10 cellular contexts compared by ENCODE assay signal in genomic region chr9:1231998-1232919, GRCh38.
DNase-seq lines count a peak whose midpoint lies in the region; ATAC-seq and TF ChIP-seq lines count a peak whose summit lies in the region.
"Had no signal": no experiment of that assay in that cellular context is flagged by ENCODE, and none has a peak within 500 bp of the region (broad histone marks: within the 10 kb centered on the region; RNA-seq: fewer than 3 reads in every experiment).

No MANE protein-coding gene starts in this region.

- H3K4me1 ChIP-seq in lung (ENCODE audit: control insufficient read depth in 2 of 2, insufficient read depth in 2 of 2, low read length in 2 of 2) (peaks cover 0 to 3% of the 10 kb centered on the region in 2 donors), neural progenitor cell (no peaks in the 10 kb centered on the region)

- H3K4me3 Mint-ChIP-seq in MCF 10A (ENCODE audit: unreplicated experiment) (peak overlapping the region; percentile 51), neural progenitor cell (no peak overlapping the region)
- H3K4me3 Mint-ChIP-seq: dendritic cell treated with granulocyte-macrophage colony-stimulating factor and Interleukin-4, amounts not matched to agents 40 ng/mL and 50 ng/mL, for 4 days had no signal

- TF ChIP-seq CTCF in MCF 10A (IDR thresholded peaks at IDR 0.05; ENCODE audit: unreplicated experiment): no peak
- no peak for TF ChIP-seq CTCF in lung (IDR thresholded peaks at IDR 0.05; ENCODE audit: control extremely low read depth, extremely low read depth)
- TF ChIP-seq CTCF in neural progenitor cell (IDR thresholded peaks at IDR 0.05): no peak

- H3K27ac Mint-ChIP-seq in MCF 10A (ENCODE audit: low read depth, unreplicated experiment): peak overlapping the region; percentile 6
- H3K27ac Mint-ChIP-seq in neural progenitor cell: no peak overlapping the region
- H3K27ac Mint-ChIP-seq: dendritic cell treated with granulocyte-macrophage colony-stimulating factor and Interleukin-4, amounts not matched to agents 40 ng/mL and 50 ng/mL, for 4 days had no signal

- H3K9ac ChIP-seq in neural progenitor cell: no peak overlapping the region

- no peak overlapping the region for H3K4me3 ChIP-seq in lung
- no peak overlapping the region for H3K4me3 ChIP-seq in neural progenitor cell

- BruUV-seq in MCF 10A (replicated peaks; lab: Mats Ljungman, UMichigan): no TSS peak

- H2AFZ ChIP-seq in neural progenitor cell (replicated peaks): no peak overlapping the region

- H3K27ac ChIP-seq in lung (ENCODE audit: low read depth in 1 of 2, low read length in 1 of 2): peak overlapping the region in 1 of 2 donors; percentile 76
- H3K27ac ChIP-seq in neural progenitor cell: no peak overlapping the region

- H3K27me3 Mint-ChIP-seq in MCF 10A (ENCODE audit: insufficient read depth, unreplicated experiment): no peaks in the 10 kb centered on the region
- H3K27me3 Mint-ChIP-seq in neural progenitor cell (ENCODE audit: insufficient read depth, low read depth): no peaks in the 10 kb centered on the region
- H3K27me3 Mint-ChIP-seq: dendritic cell treated with granulocyte-macrophage colony-stimulating factor and Interleukin-4, amounts not matched to agents 40 ng/mL and 50 ng/mL, for 4 days had no signal

- peaks cover 7% of the 10 kb centered on the region for H3K4me1 Mint-ChIP-seq in MCF 10A (ENCODE audit: insufficient read depth, unreplicated experiment)
- H3K4me1 Mint-ChIP-seq in neural progenitor cell: no peaks in the 10 kb centered on the region

- H3K27me3 ChIP-seq in lung (ENCODE audit: control insufficient read depth, insufficient read depth): no peaks in the 10 kb centered on the region
- no peaks in the 10 kb centered on the region for H3K27me3 ChIP-seq in neural progenitor cell

- POLR2A ChIA-PET in MCF 10A (lab: Yijun Ruan, JAX): interaction anchor here (0.8 to 1.0 kb wide), 2 partner anchors 12 to 43 kb away, joined by 3 read pairs; no protein-coding TSS in a partner anchor

- H3K36me3 Mint-ChIP-seq in MCF 10A (ENCODE audit: insufficient read depth, unreplicated experiment) (no peaks in the 10 kb centered on the region), neural progenitor cell (no peaks in the 10 kb centered on the region)

- no peaks in the 10 kb centered on the region for H3K36me3 ChIP-seq in lung (ENCODE audit: control insufficient read depth in 2 of 2, insufficient read depth in 2 of 2, low read length in 2 of 2)
- H3K36me3 ChIP-seq in neural progenitor cell: no peaks in the 10 kb centered on the region

- ATAC-seq in HG03097 (IDR thresholded peaks at IDR 0.05; ENCODE audit: low FRiP score, unreplicated experiment) (peak; percentile 90), lung (ENCODE audit: insufficient read depth, low FRiP score) (peak; percentile 80)

- H3F3A ChIP-seq in neural progenitor cell (ENCODE audit: low read depth): no peaks in the 10 kb centered on the region

- CTCF ChIA-PET in MCF 10A (lab: Yijun Ruan, JAX): interaction anchor here (0.6 to 0.7 kb wide), 3 partner anchors 25 to 230 kb away, joined by 3 read pairs; no protein-coding TSS in a partner anchor

- no peaks in the 10 kb centered on the region for H4K20me1 ChIP-seq in neural progenitor cell (ENCODE audit: low read depth)

- no peaks in the 10 kb centered on the region for H3K79me2 ChIP-seq in neural progenitor cell (ENCODE audit: low read depth)

- intact Hi-C loops in MCF 10A (cut with micrococcal nuclease): no loop called here

- no peak overlapping the region for H3K4me2 ChIP-seq in neural progenitor cell

- 29 to 41% methylated on average over 11 of the region's 11 CpGs for WGBS in lung, 2 donors

- H3K9me3 ChIP-seq in lung (ENCODE audit: control insufficient read depth in 2 of 2, insufficient read depth in 1 of 2, low read length in 1 of 2): peaks cover 0 to 6% of the 10 kb centered on the region in 2 donors
- peaks cover 13% of the 10 kb centered on the region for H3K9me3 ChIP-seq in neural progenitor cell (ENCODE audit: low read depth)

- DNase-seq in AG08395 (ENCODE audit: low spot score) (peak; percentile 74), MCF 10A (ENCODE audit: unreplicated experiment) (peak; percentile 88), lung (ENCODE audit: low spot score) (peak; percentile 75), NCI-H2227 treated with DMSO at 0.1 percent for 48 hours (lab: John Stamatoyannopoulos, UW) (no peak), DMS 273 treated with DMSO at 0.1 percent for 48 hours (lab: John Stamatoyannopoulos, UW) (no peak), neural progenitor cell (ENCODE audit: low spot score) (no peak)
- no peak for DNase-seq in activated CD4-positive, CD25-positive, alpha-beta regulatory T cell treated with anti-CD3 and anti-CD28 coated beads, Interleukin-2, amount 50 U/mL, for 72 hours
- DNase-seq: stimulated activated CD4-positive, alpha-beta T cell treated with anti-CD3 and anti-CD28 coated beads, Interleukin-15, amount 100 ng/mL, for 24 hours had no signal

- H3K9me3 Mint-ChIP-seq in MCF 10A (ENCODE audit: unreplicated experiment): no peaks in the 10 kb centered on the region
- no peaks in the 10 kb centered on the region for H3K9me3 Mint-ChIP-seq in neural progenitor cell
- H3K9me3 Mint-ChIP-seq: dendritic cell treated with granulocyte-macrophage colony-stimulating factor and Interleukin-4, amounts not matched to agents 40 ng/mL and 50 ng/mL, for 4 days had no signal

Comparison
In these comparisons a context has a peak if more than half of its experiments do, and no peak if none do; other contexts are left out.
1. DNase-seq: peak in AG08395 (single experiment), MCF 10A (single experiment) and lung (single experiment); none in NCI-H2227 treated with DMSO at 0.1 percent for 48 hours (single experiment), DMS 273 treated with DMSO at 0.1 percent for 48 hours (single experiment), activated CD4-positive, CD25-positive, alpha-beta regulatory T cell treated with anti-CD3 and anti-CD28 coated beads, Interleukin-2, amount 50 U/mL, for 72 hours (single experiment) and neural progenitor cell (single experiment).